26 cellular contexts compared by ENCODE assay signal in genomic region chr2:24887325-24887874, GRCh38. TPM values are rescaled to one million over a fixed set of nuclear protein-coding genes. Genes with fewer than 3 reads are reported as not detected.
DNase-seq lines count a peak whose midpoint lies in the region; ATAC-seq and TF ChIP-seq lines count a peak whose summit lies in the region.
"Had no signal": no experiment of that assay in that cellular context is flagged by ENCODE, and none has a peak within 500 bp of the region (broad histone marks: within the 10 kb centered on the region; RNA-seq: fewer than 3 reads in every experiment).

No MANE protein-coding gene starts in this region.

- no peak overlapping the region for H3K4me3 ChIP-seq in AG04450 (ENCODE audit: low read depth, low read length)
- H3K4me3 ChIP-seq: PC-9, suprapubic skin had no signal

- CTCF ChIA-PET in AG04450 (lab: Charles Lee) = interaction anchor here (0.6 kb wide), 2 partner anchors 97 to 242 kb away, joined by 4 read pairs; no protein-coding TSS in a partner anchor

- DNase-seq in AG04450 (ENCODE audit: low read depth, low spot score) (no peak), endothelial cell (ENCODE audit: low spot score) (no peak), nephron progenitor cell (no peak), cerebellar cortex (ENCODE audit: low spot score) (no peak), omental fat pad (ENCODE audit: low spot score) (no peak)
- no peak for DNase-seq in activated naive CD8-positive, alpha-beta T cell treated with anti-CD3 and anti-CD28 coated beads, Interleukin-2, amount 50 U/mL, for 24 hours
- DNase-seq: activated CD4-positive, alpha-beta T cell treated with anti-CD3 and anti-CD28 coated beads, Interleukin-2, amount 50 U/mL, for 48 hours; activated T-cell treated with anti-CD3 and anti-CD28 coated beads, Interleukin-2, amount 50 U/mL, for 72 hours; cerebellar nuclear complex; dorsolateral prefrontal cortex; EL; naive thymus-derived CD4-positive, alpha-beta T cell; NCI-H1417; NCI-H2081 treated with DMSO at 0.1 percent for 48 hours; NCI-H2227 treated with DMSO at 0.1 percent for 48 hours; NCI-H526 treated with DMSO at 0.1 percent for 48 hours; NK-92 treated with Interleukin-12 subunit alpha and Interleukin-12 subunit beta, amount 100 ng/mL, for 24 hours; PC-9; SK-N-SH; stimulated activated CD4-positive, alpha-beta T cell treated with anti-CD3 and anti-CD28 coated beads, Interleukin-15, amount 100 ng/mL, for 24 hours; stimulated activated CD4-positive, alpha-beta T cell treated with anti-CD3 and anti-CD28 coated beads, Interleukin-4, amount 100 ng/mL, for 4 hours; T-helper 17 cell had no signal

- no peaks in the 10 kb centered on the region for H3K27me3 Mint-ChIP-seq in IgD-negative memory B cell
- H3K27me3 Mint-ChIP-seq in endothelial cell (ENCODE audit: unreplicated experiment) = peaks cover 3% of the 10 kb centered on the region
- peaks cover 2% of the 10 kb centered on the region for H3K27me3 Mint-ChIP-seq in nephron progenitor cell (ENCODE audit: low read depth, poor library complexity)
- no peaks in the 10 kb centered on the region for H3K27me3 Mint-ChIP-seq in activated naive CD8-positive, alpha-beta T cell treated with anti-CD3 and anti-CD28 coated beads, Interleukin-2, amount 50 U/mL, for 24 hours
- H3K27me3 Mint-ChIP-seq: naive thymus-derived CD4-positive, alpha-beta T cell; T-helper 17 cell had no signal

- no peak for TF ChIP-seq CTCF in AG04450 (IDR thresholded peaks at IDR 0.05; ENCODE audit: low read depth, low read length)
- no peak for TF ChIP-seq CTCF in endothelial cell (IDR thresholded peaks at IDR 0.05; ENCODE audit: unreplicated experiment)
- TF ChIP-seq CTCF in nephron progenitor cell (IDR thresholded peaks at IDR 0.05) = no peak
- no peak for TF ChIP-seq CTCF in omental fat pad (IDR thresholded peaks at IDR 0.05)

- H3K27ac Mint-ChIP-seq in IgD-negative memory B cell = peak overlapping the region; percentile 66 to 97 (median 91)
- H3K27ac Mint-ChIP-seq in endothelial cell (ENCODE audit: unreplicated experiment) = peak overlapping the region; percentile 42
- H3K27ac Mint-ChIP-seq in nephron progenitor cell = peak overlapping the region; percentile 99
- no peak overlapping the region for H3K27ac Mint-ChIP-seq in activated naive CD8-positive, alpha-beta T cell treated with anti-CD3 and anti-CD28 coated beads, Interleukin-2, amount 50 U/mL, for 24 hours
- H3K27ac Mint-ChIP-seq: naive thymus-derived CD4-positive, alpha-beta T cell had no signal

- H3K27ac ChIP-seq in AG04450 (ENCODE audit: low read depth, low read length) = peak overlapping the region; percentile 31
- H3K27ac ChIP-seq: PC-9 had no signal

- ATAC-seq in GM19351 (IDR thresholded peaks at IDR 0.05; ENCODE audit: unreplicated experiment) = no peak
- no peak for ATAC-seq in activated naive CD8-positive, alpha-beta T cell treated with anti-CD3 and anti-CD28 coated beads, Interleukin-2, amount 50 U/mL, for 24 hours
- ATAC-seq in omental fat pad (ENCODE audit: low FRiP score) = no peak
- ATAC-seq: activated T-cell treated with anti-CD3 and anti-CD28 coated beads, Interleukin-2, amount 50 U/mL, for 72 hours; Right ventricle myocardium inferior had no signal

- H3K36me3 Mint-ChIP-seq in IgD-negative memory B cell (peaks cover 4% of the 10 kb centered on the region), endothelial cell (ENCODE audit: low read depth, unreplicated experiment) (peaks cover 13% of the 10 kb centered on the region), nephron progenitor cell (ENCODE audit: low read depth) (peaks cover 12% of the 10 kb centered on the region)
- H3K36me3 Mint-ChIP-seq in activated naive CD8-positive, alpha-beta T cell treated with anti-CD3 and anti-CD28 coated beads, Interleukin-2, amount 50 U/mL, for 24 hours (ENCODE audit: low read depth) = peaks cover 11% of the 10 kb centered on the region

- H3K4me1 Mint-ChIP-seq in IgD-negative memory B cell (peaks cover 34 to 43% (median 35%) of the 10 kb centered on the region in 3 donors), endothelial cell (ENCODE audit: unreplicated experiment) (peaks cover 28% of the 10 kb centered on the region), nephron progenitor cell (peaks cover 53% of the 10 kb centered on the region)
- peaks cover 6% of the 10 kb centered on the region for H3K4me1 Mint-ChIP-seq in activated naive CD8-positive, alpha-beta T cell treated with anti-CD3 and anti-CD28 coated beads, Interleukin-2, amount 50 U/mL, for 24 hours

- H3K4me3 Mint-ChIP-seq in IgD-negative memory B cell (peak overlapping the region; percentile 85 to 98 (median 92)), endothelial cell (ENCODE audit: unreplicated experiment) (no peak overlapping the region), nephron progenitor cell (peak overlapping the region; percentile 29)
- no peak overlapping the region for H3K4me3 Mint-ChIP-seq in activated naive CD8-positive, alpha-beta T cell treated with anti-CD3 and anti-CD28 coated beads, Interleukin-2, amount 50 U/mL, for 24 hours
- H3K4me3 Mint-ChIP-seq: activated T-cell treated with anti-CD3 and anti-CD28 coated beads, Interleukin-2, amount 50 U/mL, for 72 hours; naive thymus-derived CD4-positive, alpha-beta T cell had no signal

- H3K9me3 ChIP-seq in AG04450 (ENCODE audit: control insufficient read depth, insufficient read depth, low read length) = peaks cover 2% of the 10 kb centered on the region; the same call in 1 of the 2 replicates
- H3K9me3 ChIP-seq: SK-N-SH, suprapubic skin had no signal

- POLR2A ChIA-PET in AG04450 (lab: Yijun Ruan, JAX) = no interaction called here

- no peaks in the 10 kb centered on the region for H3K27me3 ChIP-seq in AG04450 (ENCODE audit: control insufficient read depth, insufficient read depth, low read length)
- H3K27me3 ChIP-seq: dorsolateral prefrontal cortex, suprapubic skin had no signal

- H3K9me3 Mint-ChIP-seq in IgD-negative memory B cell (no peaks in the 10 kb centered on the region), endothelial cell (ENCODE audit: unreplicated experiment) (no peaks in the 10 kb centered on the region), nephron progenitor cell (peaks cover 11% of the 10 kb centered on the region)
- no peaks in the 10 kb centered on the region for H3K9me3 Mint-ChIP-seq in activated naive CD8-positive, alpha-beta T cell treated with anti-CD3 and anti-CD28 coated beads, Interleukin-2, amount 50 U/mL, for 24 hours
- H3K9me3 Mint-ChIP-seq: activated T-cell treated with anti-CD3 and anti-CD28 coated beads, Interleukin-2, amount 50 U/mL, for 72 hours had no signal

RNA-seq across cellular contexts. Expression of gene ADCY3, which starts 32.6 kb away (rescaled TPM):
- 29.6 and 41.1 TPM in 2 replicates for polyA plus RNA-seq in AG04450 (2011; rRNA removed)
- polyA minus RNA-seq in AG04450 (2011; rRNA and poly(A)+ RNA removed) = 74.7 and 85.1 TPM in 2 replicates
- polyA plus RNA-seq in IgD-negative memory B cell = 25.9 TPM
- 88.0 TPM for total RNA-seq in endothelial cell (ENCODE audit: unreplicated experiment)
- total RNA-seq in omental fat pad = 100 to 1,000 TPM in 1 of 4 donors, 10 to 100 TPM in 3; 74.5 to 116 (median 95.1) TPM

Comparison
In these comparisons a context has a peak if more than half of its experiments do, and no peak if none do; other contexts are left out.
1. H3K4me3 Mint-ChIP-seq: peak in IgD-negative memory B cell (4 of 4) and nephron progenitor cell (single experiment); none in endothelial cell (single experiment) and activated naive CD8-positive, alpha-beta T cell treated with anti-CD3 and anti-CD28 coated beads, Interleukin-2, amount 50 U/mL, for 24 hours (single experiment).